2 cellular contexts compared by ENCODE assay signal in the genomic region with DNA sequence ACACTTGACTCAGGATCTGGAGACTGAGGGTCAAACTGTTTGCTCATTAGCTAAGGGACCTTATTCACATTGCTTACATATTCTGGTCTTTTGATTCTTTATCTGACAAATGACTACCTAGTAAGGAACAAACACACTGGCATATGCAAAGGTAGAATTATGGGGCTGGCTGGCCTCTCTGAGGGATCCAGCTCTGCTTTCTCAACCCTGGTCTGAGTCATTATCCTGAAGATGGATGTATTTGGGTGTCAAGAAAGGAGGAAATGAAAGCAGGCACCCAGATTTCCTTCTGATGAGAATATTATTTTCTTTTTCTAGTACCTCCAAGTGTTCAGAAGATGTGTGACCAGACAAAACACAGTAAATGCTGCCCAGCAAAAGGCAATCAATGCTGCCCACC.
A peak's percentile ranks its signal among the peaks of the same experiment; 100 is the strongest.
TF ChIP-seq lines count a peak whose summit lies in the region.

No MANE protein-coding gene starts in this region.

TF ChIP-seq in GM12891, 5 proteins besides CTCF, POLR2A, EP300 and RAD21:
- peak; percentile 68 for TF ChIP-seq SPI1 (IDR thresholded peaks at IDR 0.05; ENCODE audit: low read depth, low read length)
- no peak for TF ChIP-seq POU2F2 (IDR thresholded peaks at IDR 0.05; ENCODE audit: low read depth, low read length)

TF ChIP-seq in GM12878, 131 proteins besides CTCF, POLR2A, EP300 and RAD21:
- TF ChIP-seq SIX5 (IDR thresholded peaks at IDR 0.05; ENCODE audit: low read depth, low read length, severe bottlenecking) (no peak), YBX1 (IDR thresholded peaks at IDR 0.05) (no peak), STAT3 (IDR thresholded peaks at IDR 0.05; ENCODE audit: low read depth, low read length) (no peak), BACH1 (IDR thresholded peaks at IDR 0.05; ENCODE audit: borderline replicate concordance) (no peak), FOS (IDR thresholded peaks at IDR 0.05; ENCODE audit: borderline replicate concordance, extremely low read depth, insufficient read length) (no peak), KAT2A (conservative IDR thresholded peaks at IDR 0.05; ENCODE audit: control insufficient read depth, low read depth, low read length) (no peak), WRNIP1 (IDR thresholded peaks at IDR 0.05; ENCODE audit: borderline replicate concordance, low read depth, low read length) (no peak), SRF (IDR thresholded peaks at IDR 0.05; ENCODE audit: low read depth in 2 of 2, low read length in 2 of 2) (no peak), JUNB (IDR thresholded peaks at IDR 0.05) (peak; percentile 40; the same call in 1 of the 2 replicates), GATAD2B (conservative IDR thresholded peaks at IDR 0.05; ENCODE audit: low read depth) (no peak), KDM1A (IDR thresholded peaks at IDR 0.05; ENCODE audit: borderline replicate concordance) (no peak), CHD2 (IDR thresholded peaks at IDR 0.05; ENCODE audit: borderline replicate concordance, low read depth, low read length) (no peak), EGR1 (IDR thresholded peaks at IDR 0.05; ENCODE audit: borderline replicate concordance in 1 of 2, low read depth in 2 of 2, low read length in 2 of 2) (no peak), CREM (IDR thresholded peaks at IDR 0.05; ENCODE audit: low read depth) (peak; percentile 8; the same call in 1 of the 2 replicates), PAX5 (IDR thresholded peaks at IDR 0.05; ENCODE audit: borderline replicate concordance, low read depth, low read length) (no peak), EED (IDR thresholded peaks at IDR 0.05; ENCODE audit: low read depth) (peak; percentile 51; the same call in 1 of the 2 replicates), ASH2L (IDR thresholded peaks at IDR 0.05; ENCODE audit: borderline replicate concordance, low read depth) (no peak), SPI1 (IDR thresholded peaks at IDR 0.05; ENCODE audit: borderline replicate concordance, insufficient read depth, low read depth, low read length) (peak; percentile 78), SMARCA5 (IDR thresholded peaks at IDR 0.05) (no peak), ZNF217 (IDR thresholded peaks at IDR 0.05) (no peak)
- TF ChIP-seq, protein P1, sequence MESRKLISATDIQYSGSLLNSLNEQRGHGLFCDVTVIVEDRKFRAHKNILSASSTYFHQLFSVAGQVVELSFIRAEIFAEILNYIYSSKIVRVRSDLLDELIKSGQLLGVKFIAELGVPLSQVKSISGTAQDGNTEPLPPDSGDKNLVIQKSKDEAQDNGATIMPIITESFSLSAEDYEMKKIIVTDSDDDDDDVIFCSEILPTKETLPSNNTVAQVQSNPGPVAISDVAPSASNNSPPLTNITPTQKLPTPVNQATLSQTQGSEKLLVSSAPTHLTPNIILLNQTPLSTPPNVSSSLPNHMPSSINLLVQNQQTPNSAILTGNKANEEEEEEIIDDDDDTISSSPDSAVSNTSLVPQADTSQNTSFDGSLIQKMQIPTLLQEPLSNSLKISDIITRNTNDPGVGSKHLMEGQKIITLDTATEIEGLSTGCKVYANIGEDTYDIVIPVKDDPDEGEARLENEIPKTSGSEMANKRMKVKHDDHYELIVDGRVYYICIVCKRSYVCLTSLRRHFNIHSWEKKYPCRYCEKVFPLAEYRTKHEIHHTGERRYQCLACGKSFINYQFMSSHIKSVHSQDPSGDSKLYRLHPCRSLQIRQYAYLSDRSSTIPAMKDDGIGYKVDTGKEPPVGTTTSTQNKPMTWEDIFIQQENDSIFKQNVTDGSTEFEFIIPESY (IDR thresholded peaks at IDR 0.05), result no peak
- TF ChIP-seq, protein P2, sequence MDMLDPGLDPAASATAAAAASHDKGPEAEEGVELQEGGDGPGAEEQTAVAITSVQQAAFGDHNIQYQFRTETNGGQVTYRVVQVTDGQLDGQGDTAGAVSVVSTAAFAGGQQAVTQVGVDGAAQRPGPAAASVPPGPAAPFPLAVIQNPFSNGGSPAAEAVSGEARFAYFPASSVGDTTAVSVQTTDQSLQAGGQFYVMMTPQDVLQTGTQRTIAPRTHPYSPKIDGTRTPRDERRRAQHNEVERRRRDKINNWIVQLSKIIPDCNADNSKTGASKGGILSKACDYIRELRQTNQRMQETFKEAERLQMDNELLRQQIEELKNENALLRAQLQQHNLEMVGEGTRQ (IDR thresholded peaks at IDR 0.05; ENCODE audit: borderline replicate concordance, low read depth, low read length), result no peak
- TF ChIP-seq, protein P3, sequence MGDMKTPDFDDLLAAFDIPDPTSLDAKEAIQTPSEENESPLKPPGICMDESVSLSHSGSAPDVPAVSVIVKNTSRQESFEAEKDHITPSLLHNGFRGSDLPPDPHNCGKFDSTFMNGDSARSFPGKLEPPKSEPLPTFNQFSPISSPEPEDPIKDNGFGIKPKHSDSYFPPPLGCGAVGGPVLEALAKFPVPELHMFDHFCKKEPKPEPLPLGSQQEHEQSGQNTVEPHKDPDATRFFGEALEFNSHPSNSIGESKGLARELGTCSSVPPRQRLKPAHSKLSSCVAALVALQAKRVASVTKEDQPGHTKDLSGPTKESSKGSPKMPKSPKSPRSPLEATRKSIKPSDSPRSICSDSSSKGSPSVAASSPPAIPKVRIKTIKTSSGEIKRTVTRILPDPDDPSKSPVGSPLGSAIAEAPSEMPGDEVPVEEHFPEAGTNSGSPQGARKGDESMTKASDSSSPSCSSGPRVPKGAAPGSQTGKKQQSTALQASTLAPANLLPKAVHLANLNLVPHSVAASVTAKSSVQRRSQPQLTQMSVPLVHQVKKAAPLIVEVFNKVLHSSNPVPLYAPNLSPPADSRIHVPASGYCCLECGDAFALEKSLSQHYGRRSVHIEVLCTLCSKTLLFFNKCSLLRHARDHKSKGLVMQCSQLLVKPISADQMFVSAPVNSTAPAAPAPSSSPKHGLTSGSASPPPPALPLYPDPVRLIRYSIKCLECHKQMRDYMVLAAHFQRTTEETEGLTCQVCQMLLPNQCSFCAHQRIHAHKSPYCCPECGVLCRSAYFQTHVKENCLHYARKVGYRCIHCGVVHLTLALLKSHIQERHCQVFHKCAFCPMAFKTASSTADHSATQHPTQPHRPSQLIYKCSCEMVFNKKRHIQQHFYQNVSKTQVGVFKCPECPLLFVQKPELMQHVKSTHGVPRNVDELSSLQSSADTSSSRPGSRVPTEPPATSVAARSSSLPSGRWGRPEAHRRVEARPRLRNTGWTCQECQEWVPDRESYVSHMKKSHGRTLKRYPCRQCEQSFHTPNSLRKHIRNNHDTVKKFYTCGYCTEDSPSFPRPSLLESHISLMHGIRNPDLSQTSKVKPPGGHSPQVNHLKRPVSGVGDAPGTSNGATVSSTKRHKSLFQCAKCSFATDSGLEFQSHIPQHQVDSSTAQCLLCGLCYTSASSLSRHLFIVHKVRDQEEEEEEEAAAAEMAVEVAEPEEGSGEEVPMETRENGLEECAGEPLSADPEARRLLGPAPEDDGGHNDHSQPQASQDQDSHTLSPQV (IDR thresholded peaks at IDR 0.05), result no peak
- TF ChIP-seq, protein P4, sequence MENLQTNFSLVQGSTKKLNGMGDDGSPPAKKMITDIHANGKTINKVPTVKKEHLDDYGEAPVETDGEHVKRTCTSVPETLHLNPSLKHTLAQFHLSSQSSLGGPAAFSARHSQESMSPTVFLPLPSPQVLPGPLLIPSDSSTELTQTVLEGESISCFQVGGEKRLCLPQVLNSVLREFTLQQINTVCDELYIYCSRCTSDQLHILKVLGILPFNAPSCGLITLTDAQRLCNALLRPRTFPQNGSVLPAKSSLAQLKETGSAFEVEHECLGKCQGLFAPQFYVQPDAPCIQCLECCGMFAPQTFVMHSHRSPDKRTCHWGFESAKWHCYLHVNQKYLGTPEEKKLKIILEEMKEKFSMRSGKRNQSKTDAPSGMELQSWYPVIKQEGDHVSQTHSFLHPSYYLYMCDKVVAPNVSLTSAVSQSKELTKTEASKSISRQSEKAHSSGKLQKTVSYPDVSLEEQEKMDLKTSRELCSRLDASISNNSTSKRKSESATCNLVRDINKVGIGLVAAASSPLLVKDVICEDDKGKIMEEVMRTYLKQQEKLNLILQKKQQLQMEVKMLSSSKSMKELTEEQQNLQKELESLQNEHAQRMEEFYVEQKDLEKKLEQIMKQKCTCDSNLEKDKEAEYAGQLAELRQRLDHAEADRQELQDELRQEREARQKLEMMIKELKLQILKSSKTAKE (IDR thresholded peaks at IDR 0.05; ENCODE audit: low read depth, poor library complexity, severe bottlenecking), result no peak
